Comparison of ENCODE assay signal across 1 cellular context in genomic region chr17:73265646-73266640, GRCh38.
TF ChIP-seq lines count a peak whose summit lies in the region.

No MANE protein-coding gene starts in this region.

TF ChIP-seq in WTC11, 78 proteins besides CTCF, POLR2A, EP300 and RAD21 (continued from another document):
- TF ChIP-seq NFATC4 (CRISPR knock-in tag; IDR thresholded peaks at IDR 0.05) (no peak), SMAD4 (CRISPR knock-in tag; IDR thresholded peaks at IDR 0.05) (no peak), TEAD1 (CRISPR knock-in tag; IDR thresholded peaks at IDR 0.05) (no peak), E2F5 (CRISPR knock-in tag; IDR thresholded peaks at IDR 0.05) (no peak), ZSCAN18 (CRISPR knock-in tag; IDR thresholded peaks at IDR 0.05) (no peak), ZNF532 (CRISPR knock-in tag; IDR thresholded peaks at IDR 0.05; ENCODE audit: borderline replicate concordance) (no peak), JAZF1 (CRISPR knock-in tag; IDR thresholded peaks at IDR 0.05) (no peak), TCF7 (CRISPR knock-in tag; IDR thresholded peaks at IDR 0.05; ENCODE audit: low read depth) (no peak)
- TF ChIP-seq, protein P1, sequence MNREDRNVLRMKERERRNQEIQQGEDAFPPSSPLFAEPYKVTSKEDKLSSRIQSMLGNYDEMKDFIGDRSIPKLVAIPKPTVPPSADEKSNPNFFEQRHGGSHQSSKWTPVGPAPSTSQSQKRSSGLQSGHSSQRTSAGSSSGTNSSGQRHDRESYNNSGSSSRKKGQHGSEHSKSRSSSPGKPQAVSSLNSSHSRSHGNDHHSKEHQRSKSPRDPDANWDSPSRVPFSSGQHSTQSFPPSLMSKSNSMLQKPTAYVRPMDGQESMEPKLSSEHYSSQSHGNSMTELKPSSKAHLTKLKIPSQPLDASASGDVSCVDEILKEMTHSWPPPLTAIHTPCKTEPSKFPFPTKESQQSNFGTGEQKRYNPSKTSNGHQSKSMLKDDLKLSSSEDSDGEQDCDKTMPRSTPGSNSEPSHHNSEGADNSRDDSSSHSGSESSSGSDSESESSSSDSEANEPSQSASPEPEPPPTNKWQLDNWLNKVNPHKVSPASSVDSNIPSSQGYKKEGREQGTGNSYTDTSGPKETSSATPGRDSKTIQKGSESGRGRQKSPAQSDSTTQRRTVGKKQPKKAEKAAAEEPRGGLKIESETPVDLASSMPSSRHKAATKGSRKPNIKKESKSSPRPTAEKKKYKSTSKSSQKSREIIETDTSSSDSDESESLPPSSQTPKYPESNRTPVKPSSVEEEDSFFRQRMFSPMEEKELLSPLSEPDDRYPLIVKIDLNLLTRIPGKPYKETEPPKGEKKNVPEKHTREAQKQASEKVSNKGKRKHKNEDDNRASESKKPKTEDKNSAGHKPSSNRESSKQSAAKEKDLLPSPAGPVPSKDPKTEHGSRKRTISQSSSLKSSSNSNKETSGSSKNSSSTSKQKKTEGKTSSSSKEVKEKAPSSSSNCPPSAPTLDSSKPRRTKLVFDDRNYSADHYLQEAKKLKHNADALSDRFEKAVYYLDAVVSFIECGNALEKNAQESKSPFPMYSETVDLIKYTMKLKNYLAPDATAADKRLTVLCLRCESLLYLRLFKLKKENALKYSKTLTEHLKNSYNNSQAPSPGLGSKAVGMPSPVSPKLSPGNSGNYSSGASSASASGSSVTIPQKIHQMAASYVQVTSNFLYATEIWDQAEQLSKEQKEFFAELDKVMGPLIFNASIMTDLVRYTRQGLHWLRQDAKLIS (CRISPR knock-in tag; IDR thresholded peaks at IDR 0.05; ENCODE audit: borderline replicate concordance), result no peak
